In the genomic region with DNA sequence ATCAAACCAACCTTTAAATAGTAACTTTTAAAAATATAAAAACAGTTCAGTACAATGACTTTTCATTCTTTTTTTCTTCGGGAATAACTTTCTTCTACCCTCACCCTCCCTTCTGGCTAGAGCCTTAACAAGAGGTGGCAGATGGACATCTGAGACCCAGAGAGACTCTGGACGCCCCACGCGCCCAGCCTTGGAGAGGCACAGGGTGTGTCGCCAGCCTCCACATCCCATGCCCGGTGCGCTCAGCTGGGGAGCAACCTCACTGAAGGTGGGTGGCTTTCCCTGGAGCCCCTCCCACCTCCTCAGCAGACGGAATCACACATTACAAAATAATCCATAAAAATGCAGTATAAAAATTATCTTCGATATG, we compare ENCODE assay signal across 24 cellular contexts.
"Had no signal": no experiment of that assay in that cellular context is flagged by ENCODE, and none has a peak within 500 bp of the region (broad histone marks: within the 10 kb centered on the region; RNA-seq: fewer than 3 reads in every experiment).

No MANE protein-coding gene starts in this region.

- H3K4me1 Mint-ChIP-seq: activated naive CD4-positive, alpha-beta T cell treated with anti-CD3 and anti-CD28 coated beads, Interleukin-2, amount 10 ng/mL, durations not matched to agents 7 days and 5 days; stimulated activated naive B cell treated with anti-CD40 and anti-IgM and Interleukin-4, amounts not matched to agents 10 μg/mL and 1 μg/mL and 100 μg/mL, for 72 hours had no signal

- H3K9me3 ChIP-seq: ascending aorta, esophagus muscularis mucosa, gastrocnemius medialis, left lung, right lobe of liver, testis, vagina had no signal

- H3K4me3 Mint-ChIP-seq: activated naive CD4-positive, alpha-beta T cell treated with anti-CD3 and anti-CD28 coated beads, Interleukin-2, amount 10 ng/mL, durations not matched to agents 7 days and 5 days; activated T-cell treated with anti-CD3 and anti-CD28 coated beads, Interleukin-2, amount 50 U/mL, for 24 hours; natural killer cell treated with Interleukin-12 subunit alpha and Interleukin-12 subunit beta and Interleukin-15 and Interleukin-18, amount 100 ng/mL, for 72 hours; stimulated activated naive B cell treated with anti-CD40 and anti-IgM and Interleukin-4, amounts not matched to agents 10 μg/mL and 1 μg/mL and 100 μg/mL, for 72 hours; T-cell; T-helper 2 cell treated with Interferon-gamma antibody and Interleukin-4, amounts not matched to agents 5 μg/mL and 100 μg/mL, for 36 hours; WTC11 had no signal

- H3K27me3 ChIP-seq: ascending aorta, brain microvascular endothelial cell, esophagus muscularis mucosa, gastrocnemius medialis, left lung, right lobe of liver, testis, vagina had no signal

- DNase-seq: activated T-cell treated with anti-CD3 and anti-CD28 coated beads, Interleukin-2, amount 50 U/mL, for 24 hours; brain microvascular endothelial cell; central memory CD4-positive, alpha-beta T cell; gastrocnemius medialis; hippocampal formation; kidney glomerular epithelial cell; mammary epithelial cell; stimulated activated CD4-positive, alpha-beta T cell treated with anti-CD3 and anti-CD28 coated beads, Interleukin-2, amount 100 ng/mL, for 48 hours; stimulated activated CD8-positive, alpha-beta memory T cell treated with anti-CD3 and anti-CD28 coated beads, Interleukin-4, amount 100 ng/mL, for 48 hours; stimulated activated naive B cell treated with anti-CD40 and anti-IgM and Interleukin-4, amounts not matched to agents 10 μg/mL and 1 μg/mL and 100 μg/mL, for 72 hours; T-cell; testis; trophoblast cell had no signal

- H3K27me3 Mint-ChIP-seq: activated naive CD4-positive, alpha-beta T cell treated with anti-CD3 and anti-CD28 coated beads, Interleukin-2, amount 10 ng/mL, durations not matched to agents 7 days and 5 days; activated T-cell treated with anti-CD3 and anti-CD28 coated beads, Interleukin-2, amount 50 U/mL, for 24 hours; natural killer cell treated with Interleukin-12 subunit alpha and Interleukin-12 subunit beta and Interleukin-15 and Interleukin-18, amount 100 ng/mL, for 72 hours; stimulated activated naive B cell treated with anti-CD40 and anti-IgM and Interleukin-4, amounts not matched to agents 10 μg/mL and 1 μg/mL and 100 μg/mL, for 72 hours; T-cell had no signal

- H3K4me1 ChIP-seq: ascending aorta, right lobe of liver had no signal

- H3K27ac Mint-ChIP-seq: activated naive CD4-positive, alpha-beta T cell treated with anti-CD3 and anti-CD28 coated beads, Interleukin-2, amount 10 ng/mL, durations not matched to agents 7 days and 5 days; activated T-helper 2 cell treated with anti-CD3 and anti-CD28 coated beads, Interferon-gamma antibody, Interleukin-2, Interleukin-4, amounts not matched to agents 10 μg/mL and 5 μg/mL and 100 μg/mL, durations not matched to agents 14 hours and 24 hours and 36 hours; natural killer cell treated with Interleukin-12 subunit alpha and Interleukin-12 subunit beta and Interleukin-15 and Interleukin-18, amount 100 ng/mL, for 72 hours; stimulated activated naive B cell treated with anti-CD40 and anti-IgM and Interleukin-4, amounts not matched to agents 10 μg/mL and 1 μg/mL and 100 μg/mL, for 72 hours; T-helper 2 cell treated with Interferon-gamma antibody and Interleukin-4, amounts not matched to agents 5 μg/mL and 100 μg/mL, for 36 hours; WTC11 had no signal

- H3K4me3 ChIP-seq: ascending aorta, esophagus muscularis mucosa, gastrocnemius medialis, left lung, right lobe of liver, smooth muscle cell, testis, vagina had no signal

- H3K9me3 Mint-ChIP-seq: activated naive CD4-positive, alpha-beta T cell treated with anti-CD3 and anti-CD28 coated beads, Interleukin-2, amount 10 ng/mL, durations not matched to agents 7 days and 5 days; activated T-cell treated with anti-CD3 and anti-CD28 coated beads, Interleukin-2, amount 50 U/mL, for 24 hours; activated T-helper 2 cell treated with anti-CD3 and anti-CD28 coated beads, Interferon-gamma antibody, Interleukin-2, Interleukin-4, amounts not matched to agents 10 μg/mL and 5 μg/mL and 100 μg/mL, durations not matched to agents 14 hours and 24 hours and 36 hours; natural killer cell treated with Interleukin-12 subunit alpha and Interleukin-12 subunit beta and Interleukin-15 and Interleukin-18, amount 100 ng/mL, for 72 hours; T-cell; T-helper 2 cell treated with Interferon-gamma antibody and Interleukin-4, amounts not matched to agents 5 μg/mL and 100 μg/mL, for 36 hours; WTC11 had no signal

- ATAC-seq: gastrocnemius medialis; natural killer cell treated with Interleukin-12 subunit alpha and Interleukin-12 subunit beta and Interleukin-15 and Interleukin-18, amount 100 ng/mL, for 72 hours; stimulated activated naive B cell treated with anti-CD40 and anti-IgM and Interleukin-4, amounts not matched to agents 10 μg/mL and 1 μg/mL and 100 μg/mL, for 72 hours; T-cell; WTC11 had no signal

- H3K27ac ChIP-seq: ascending aorta, brain microvascular endothelial cell, gastrocnemius medialis, left lung, right lobe of liver, vagina had no signal
